Comparison of ENCODE assay signal across 17 cellular contexts in the genomic region with DNA sequence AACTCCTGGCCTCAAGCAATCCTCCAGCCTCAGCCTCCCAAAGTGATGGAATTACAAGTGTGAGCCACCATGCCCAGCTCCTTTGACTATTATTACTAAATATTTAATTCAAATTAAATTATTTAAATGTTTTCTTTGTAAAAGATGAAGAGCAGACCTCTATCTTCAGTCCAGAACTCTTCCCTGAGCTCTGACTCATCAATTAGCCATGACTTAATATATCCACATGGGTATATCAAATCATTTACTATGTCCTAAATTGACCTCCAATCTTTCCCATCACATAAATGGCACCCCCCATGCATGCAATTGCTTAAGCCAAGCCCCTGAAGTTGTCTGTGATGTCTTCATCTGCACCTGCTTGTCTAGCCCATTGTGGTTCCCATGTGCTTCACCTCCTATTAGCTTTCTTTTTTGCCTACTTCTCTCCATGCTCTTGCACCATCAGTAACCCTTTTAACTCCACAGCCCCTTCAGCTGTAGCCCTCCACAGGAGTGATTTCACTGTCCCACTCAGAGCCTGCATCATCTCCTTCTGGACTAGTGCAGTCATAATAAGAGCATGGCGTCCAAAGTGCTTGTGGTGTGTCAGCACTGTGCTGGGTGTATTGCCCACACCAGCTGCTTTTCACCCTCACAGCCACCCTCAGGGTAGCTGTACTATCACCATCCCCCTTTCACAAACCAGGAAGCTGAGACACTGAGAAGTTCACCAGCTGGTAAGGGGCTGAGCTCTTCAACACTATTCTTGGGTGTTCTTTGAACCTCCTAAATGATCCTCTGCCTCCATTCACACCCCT. TPM values are rescaled to one million over a fixed set of nuclear protein-coding genes. Genes with fewer than 3 reads are reported as not detected.
"Had no signal": no experiment of that assay in that cellular context is flagged by ENCODE, and none has a peak within 500 bp of the region (broad histone marks: within the 10 kb centered on the region; RNA-seq: fewer than 3 reads in every experiment).

No MANE protein-coding gene starts in this region.

- H3K27ac ChIP-seq: cardiac muscle cell, left ventricle myocardium inferior, right atrium auricular region, transverse colon had no signal

- H3K4me3 Mint-ChIP-seq: activated B cell treated with CpG ODN at 0.5 μM for 24 hours; activated CD4-positive, alpha-beta T cell treated with anti-CD3 and anti-CD28 coated beads, Interleukin-2, amount 10 ng/mL, durations not matched to agents 24 days and 14 days; activated naive CD4-positive, alpha-beta T cell treated with anti-CD3 and anti-CD28 coated beads for 36 hours; nephron progenitor cell; T-helper 2 cell treated with Interferon-gamma antibody and Interleukin-4, amounts not matched to agents 5 μg/mL and 100 μg/mL, for 36 hours had no signal

- H3K36me3 ChIP-seq: cardiac muscle cell, left ventricle myocardium inferior, right atrium auricular region, transverse colon had no signal

- H3K4me1 ChIP-seq: left ventricle myocardium inferior, right atrium auricular region, transverse colon had no signal

- H3K4me1 Mint-ChIP-seq: activated B cell treated with CpG ODN at 0.5 μM for 24 hours; activated CD4-positive, alpha-beta T cell treated with anti-CD3 and anti-CD28 coated beads, Interleukin-2, amount 10 ng/mL, durations not matched to agents 24 days and 14 days had no signal

- H3K27me3 ChIP-seq: cardiac muscle cell, dorsolateral prefrontal cortex, right atrium auricular region, transverse colon had no signal

- H3K9me3 ChIP-seq: mucosa of descending colon, right atrium auricular region, transverse colon had no signal

- H3K4me3 ChIP-seq: cardiac muscle cell, dorsolateral prefrontal cortex, left ventricle myocardium inferior, mucosa of descending colon, right atrium auricular region, skin epidermis, transverse colon had no signal

- H3K27ac Mint-ChIP-seq: activated B cell treated with CpG ODN at 0.5 μM for 24 hours; activated CD4-positive, alpha-beta T cell treated with anti-CD3 and anti-CD28 coated beads, Interleukin-2, amount 10 ng/mL, durations not matched to agents 24 days and 14 days; activated naive CD4-positive, alpha-beta T cell treated with anti-CD3 and anti-CD28 coated beads for 36 hours; activated T-helper 2 cell treated with anti-CD3 and anti-CD28 coated beads, Interferon-gamma antibody, Interleukin-2, Interleukin-4, amounts not matched to agents 10 μg/mL and 5 μg/mL and 100 μg/mL, durations not matched to agents 14 hours and 24 hours and 36 hours; nephron progenitor cell; progenitor cell of endocrine pancreas; T-helper 2 cell treated with Interferon-gamma antibody and Interleukin-4, amounts not matched to agents 5 μg/mL and 100 μg/mL, for 36 hours had no signal

- ATAC-seq: mucosa of descending colon; stimulated activated naive CD8-positive, alpha-beta T cell treated with anti-CD3 and anti-CD28 coated beads, Interleukin-15, Interleukin-2, amounts not matched to agents 100 U/mL and 50 U/mL, for 24 hours had no signal

- DNase-seq: activated B cell treated with CpG ODN at 0.5 μM for 24 hours; activated CD4-positive, alpha-beta T cell treated with anti-CD3 and anti-CD28 coated beads, Interleukin-2, amount 10 ng/mL, durations not matched to agents 24 days and 14 days; activated naive CD4-positive, alpha-beta T cell treated with anti-CD3 and anti-CD28 coated beads for 36 hours; dorsolateral prefrontal cortex; left ventricle myocardium inferior; mucosa of descending colon; nephron progenitor cell; occipital lobe; stimulated activated CD4-positive, alpha-beta T cell treated with anti-CD3 and anti-CD28 coated beads, Interleukin-4, amount 100 ng/mL, for 24 hours; stimulated activated naive CD8-positive, alpha-beta T cell treated with anti-CD3 and anti-CD28 coated beads, Interleukin-15, Interleukin-2, amounts not matched to agents 100 U/mL and 50 U/mL, for 24 hours; transverse colon had no signal

RNA-seq across cellular contexts. Expression of gene THY1, which starts 11.8 kb away (rescaled TPM):
- total RNA-seq: activated B cell treated with CpG ODN at 0.5 μM for 24 hours had no signal
